ENCODE assay signal across 8 cellular contexts in the genomic region with DNA sequence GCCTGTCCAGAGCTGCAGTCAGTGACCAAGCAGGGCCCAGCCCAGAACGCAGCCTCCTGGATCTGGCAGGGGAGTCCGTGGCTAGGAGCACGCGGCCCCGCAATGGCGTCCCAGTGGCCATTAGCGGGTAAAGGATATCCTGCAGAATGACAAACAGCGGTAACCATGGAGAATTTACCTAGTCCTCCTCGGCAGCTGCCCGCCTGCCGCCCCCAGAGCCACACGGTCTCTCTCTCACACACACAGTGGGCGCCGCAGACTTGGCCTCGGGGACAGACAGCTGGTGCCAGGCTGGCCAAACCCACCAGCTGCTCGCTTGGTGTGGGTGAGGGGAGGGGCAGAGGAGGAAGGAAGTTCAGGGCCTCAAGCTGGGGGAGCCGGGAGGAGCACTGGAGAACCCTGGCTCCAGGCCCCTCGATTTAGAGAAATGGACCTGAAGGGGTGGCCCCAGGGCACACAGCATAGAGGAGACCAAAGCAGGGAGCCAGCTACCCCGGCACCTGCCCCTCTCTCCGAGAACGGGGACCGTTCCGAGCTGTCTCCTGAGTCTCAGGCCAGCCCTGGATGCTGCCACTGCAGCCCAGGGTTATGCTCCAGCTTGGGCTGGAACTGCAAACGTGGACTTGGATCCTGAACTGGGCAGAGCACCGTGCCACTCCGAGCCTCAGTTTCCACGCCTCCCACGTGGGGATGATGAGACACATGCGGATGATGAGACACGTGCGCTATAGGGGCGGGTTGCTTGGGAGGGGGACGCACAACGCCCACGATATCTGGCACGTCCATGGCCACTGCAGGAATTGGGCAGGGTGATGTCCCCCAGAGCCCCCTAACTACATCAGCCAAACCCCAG. TPM values are rescaled to one million over a fixed set of nuclear protein-coding genes. Genes with fewer than 3 reads are reported as not detected.
DNase-seq lines count a peak whose midpoint lies in the region; ATAC-seq and TF ChIP-seq lines count a peak whose summit lies in the region.

No MANE protein-coding gene starts in this region.

- H3K27ac ChIP-seq in ascending aorta: peak overlapping the region; percentile 80 to 83
- peak overlapping the region; percentile 96 for H3K27ac ChIP-seq in mesodermal cell (ENCODE audit: low read depth, low read length, severe bottlenecking)
- H3K27ac ChIP-seq in tibial nerve: peak overlapping the region; percentile 78 to 97 (median 85)

- no peaks in the 10 kb centered on the region for H3K9me2 ChIP-seq in Loucy (replicated peaks; ENCODE audit: low read depth, low read length)

- no peak for ATAC-seq in GM21528 (IDR thresholded peaks at IDR 0.05; ENCODE audit: low FRiP score, unreplicated experiment)

- TF ChIP-seq CTCF in Loucy (conservative IDR thresholded peaks at IDR 0.05; ENCODE audit: low read length) (no peak), ascending aorta (IDR thresholded peaks at IDR 0.05) (no peak), tibial nerve (IDR thresholded peaks at IDR 0.05) (no peak)

- intact Hi-C loops in ascending aorta (cut with DNase I): no loop called here

- H3K27me3 ChIP-seq in Loucy (ENCODE audit: insufficient read depth, low read length, poor library complexity, severe bottlenecking) (no peaks in the 10 kb centered on the region), ascending aorta (no peaks in the 10 kb centered on the region), tibial nerve (no peaks in the 10 kb centered on the region)

- peaks cover 6% of the 10 kb centered on the region for H4K20me1 ChIP-seq in Loucy (ENCODE audit: insufficient read depth, low read length, poor library complexity, severe bottlenecking)

- WGBS in mesodermal cell (ENCODE audit: insufficient coverage in 2 of 2), 2 experiments: 93 to 95% methylated on average over 31 to 34 of the region's 36 CpGs
- WGBS in tibial nerve, 2 donors: 39 to 40% methylated on average over 24 to 31 of the region's 36 CpGs

- H3K4me3 ChIP-seq in Loucy (ENCODE audit: low read length, poor library complexity, severe bottlenecking) (peak overlapping the region; percentile 92), ascending aorta (no peak overlapping the region), mesodermal cell (ENCODE audit: extremely low read depth, insufficient read depth, low read length, poor library complexity, severe bottlenecking) (no peak overlapping the region), tibial nerve (peak overlapping the region in 1 of 4 donors; percentile 25)

- H3F3A ChIP-seq in Loucy (ENCODE audit: low read depth): 0 out of 2 replicates have a peak, but pooled peaks cover 6% of the 10 kb centered on the region

- no peak overlapping the region; the same call in 1 of the 2 replicates for H2AFZ ChIP-seq in Loucy (ENCODE audit: low read length)

- DNase-seq in CD1c-positive myeloid dendritic cell (ENCODE audit: extremely low spot score) (peak; percentile 55), ascending aorta (ENCODE audit: low spot score in 2 of 2) (no peak), tibial nerve (ENCODE audit: low spot score in 2 of 2) (no peak), dedifferentiated amniotic fluid mesenchymal stem cell (ENCODE audit: extremely low spot score) (no peak), germinal center (ENCODE audit: low spot score) (no peak)

- H3K79me2 ChIP-seq in Loucy (ENCODE audit: insufficient read depth, low read length): peaks cover 60% of the 10 kb centered on the region

- peak overlapping the region; percentile 93 for H3K9ac ChIP-seq in Loucy (ENCODE audit: low read depth, low read length, poor library complexity, severe bottlenecking)

- no peaks in the 10 kb centered on the region for H3K9me3 ChIP-seq in Loucy (ENCODE audit: insufficient read depth, low read depth, low read length)
- no peaks in the 10 kb centered on the region for H3K9me3 ChIP-seq in ascending aorta
- H3K9me3 ChIP-seq in mesodermal cell (ENCODE audit: control insufficient read depth, low read length): no peaks in the 10 kb centered on the region
- H3K9me3 ChIP-seq in tibial nerve: no peaks in the 10 kb centered on the region

- H3K4me1 ChIP-seq in Loucy (ENCODE audit: insufficient read depth, low read length, poor library complexity, severe bottlenecking) (peaks cover 34% of the 10 kb centered on the region), ascending aorta (peaks cover 3 to 23% of the 10 kb centered on the region in 2 donors), mesodermal cell (ENCODE audit: control insufficient read depth, insufficient read depth, low read length, poor library complexity, severe bottlenecking) (peaks cover 17% of the 10 kb centered on the region), tibial nerve (peaks cover 0 to 46% (median 30%) of the 10 kb centered on the region in 4 donors)

- no peak for TF ChIP-seq EP300 in tibial nerve (IDR thresholded peaks at IDR 0.05)

- peak overlapping the region; percentile 90 for H3K4me2 ChIP-seq in Loucy (ENCODE audit: low read depth, low read length, poor library complexity, severe bottlenecking)

- H3K36me3 ChIP-seq in Loucy (ENCODE audit: insufficient read depth, low read length) (peaks cover 5% of the 10 kb centered on the region; the same call in 1 of the 2 replicates), ascending aorta (peaks cover 14 to 21% of the 10 kb centered on the region in 2 donors), mesodermal cell (ENCODE audit: control insufficient read depth, insufficient read depth, low read length) (peaks cover 57% of the 10 kb centered on the region), tibial nerve (peaks cover 0 to 42% (median 0%) of the 10 kb centered on the region in 3 donors)

- no peak for TF ChIP-seq POLR2A in tibial nerve (IDR thresholded peaks at IDR 0.05)

RNA-seq across cellular contexts. Expression of a gene that starts 3.4 kb away (rescaled TPM):
- total RNA-seq in ascending aorta (39.6 TPM), tibial nerve (10 to 100 TPM; 52.0 to 73.2 (median 66.8) TPM)
- polyA plus RNA-seq in mesodermal cell (2013, experiment 1 of 2): 227 TPM
- polyA plus RNA-seq in mesodermal cell (2013, experiment 2 of 2): 235 TPM

RNA-seq across cellular contexts. Expression of a gene that starts 35.0 kb away (rescaled TPM):
- 0.85 TPM for total RNA-seq in ascending aorta
- 14.2 TPM for polyA plus RNA-seq in mesodermal cell (2013, experiment 1 of 2)
- 13.9 TPM for polyA plus RNA-seq in mesodermal cell (2013, experiment 2 of 2)
- 10 to 100 TPM; 10.0 to 13.8 (median 11.8) TPM for total RNA-seq in tibial nerve

RNA-seq across cellular contexts. Expression of a gene that starts 35.3 kb away (rescaled TPM):
- total RNA-seq in ascending aorta: 21.6 TPM
- 38.3 TPM for polyA plus RNA-seq in mesodermal cell (2013, experiment 1 of 2)
- polyA plus RNA-seq in mesodermal cell (2013, experiment 2 of 2): 44.8 TPM
- 10 to 100 TPM; 24.1 to 35.2 (median 29.6) TPM for total RNA-seq in tibial nerve
